In the genomic region with DNA sequence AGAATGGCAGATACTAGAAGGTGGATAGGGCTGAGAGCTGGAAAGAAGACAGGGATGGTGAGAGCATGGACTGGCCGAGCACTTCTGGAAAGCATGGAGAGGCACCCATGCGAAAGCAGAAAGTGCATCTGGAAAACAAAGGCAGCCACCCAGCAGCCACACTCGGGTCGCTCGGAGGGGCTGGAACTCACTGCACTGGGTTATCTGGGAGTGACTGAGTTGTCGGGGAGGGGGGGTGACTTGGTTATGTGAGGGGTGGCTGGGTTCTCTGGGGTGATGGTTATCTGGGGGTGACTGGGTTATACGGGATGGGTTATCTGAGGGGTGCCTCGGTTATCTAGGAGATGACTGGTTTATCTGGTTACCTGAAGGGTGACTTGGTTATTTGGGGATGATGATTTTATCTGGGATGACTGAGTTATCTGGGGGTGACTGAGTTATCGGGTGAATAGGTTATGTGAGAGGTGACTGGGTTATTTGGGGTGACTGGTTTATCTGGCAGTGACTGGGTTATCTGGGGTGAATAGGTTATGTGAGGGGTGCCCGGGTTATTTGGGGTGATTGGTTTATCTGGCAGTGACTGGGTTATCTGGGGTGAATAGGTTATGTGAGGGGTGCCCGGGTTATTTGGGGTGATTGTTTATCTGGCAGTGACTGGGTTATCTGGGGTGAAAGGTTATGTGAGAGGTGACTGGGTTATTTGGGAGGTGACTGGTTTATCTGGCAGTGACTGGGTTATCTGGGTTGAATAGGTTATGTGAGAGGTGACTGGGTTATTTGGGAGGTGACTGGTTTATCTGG, we compare ENCODE assay signal across 20 cellular contexts. TPM values are rescaled to one million over a fixed set of nuclear protein-coding genes. Genes with fewer than 3 reads are reported as not detected.
DNase-seq lines count a peak whose midpoint lies in the region; ATAC-seq and TF ChIP-seq lines count a peak whose summit lies in the region.
"Had no signal": no experiment of that assay in that cellular context is flagged by ENCODE, and none has a peak within 500 bp of the region (broad histone marks: within the 10 kb centered on the region; RNA-seq: fewer than 3 reads in every experiment).

No MANE protein-coding gene starts in this region.

- 45 to 66% methylated on average over 11 of the region's 11 CpGs for WGBS in sigmoid colon, 2 donors

- no peaks in the 10 kb centered on the region for H3K36me3 Mint-ChIP-seq in activated naive CD4-positive, alpha-beta T cell treated with anti-CD3 and anti-CD28 coated beads, Interleukin-2, amount 50 U/mL, for 24 hours
- H3K36me3 Mint-ChIP-seq in T-helper 17 cell (ENCODE audit: low read depth) (peaks cover 8% of the 10 kb centered on the region), endothelial cell (ENCODE audit: low read depth, unreplicated experiment) (no peaks in the 10 kb centered on the region)
- H3K36me3 Mint-ChIP-seq: memory B cell had no signal

- TF ChIP-seq EP300 in sigmoid colon (IDR thresholded peaks at IDR 0.05), result no peak

- no peak for DNase-seq in activated naive CD4-positive, alpha-beta T cell treated with anti-CD3 and anti-CD28 coated beads, Interleukin-2, amount 50 U/mL, for 16 hours
- DNase-seq in T-helper 17 cell (no peak), endothelial cell (ENCODE audit: low spot score) (no peak), sigmoid colon (peak; percentile 36)
- no peak for DNase-seq in stimulated activated CD8-positive, alpha-beta memory T cell treated with anti-CD3 and anti-CD28 coated beads, Interleukin-4, amount 100 ng/mL, for 48 hours
- DNase-seq: AML-193; effector memory CD4-positive, alpha-beta T cell; IMR-90; NCI-H1092; NCI-H1694; NCI-H82; right lobe of liver; SHP77 treated with DMSO at 0.1 percent for 48 hours; thyroid gland had no signal

- intact Hi-C loops in sigmoid colon (cut with DNase I), result no loop called here

- H3K9me3 ChIP-seq in T-helper 17 cell (ENCODE audit: control insufficient read depth, low read length, poor library complexity, severe bottlenecking), result no peaks in the 10 kb centered on the region
- H3K9me3 ChIP-seq in sigmoid colon, result no peaks in the 10 kb centered on the region
- H3K9me3 ChIP-seq: Peyer's patch, right lobe of liver, thyroid gland had no signal

- H3K27ac ChIP-seq in sigmoid colon, result no peak overlapping the region
- H3K27ac ChIP-seq: coronary artery, Peyer's patch, right lobe of liver, thyroid gland had no signal

- H3K4me3 ChIP-seq in sigmoid colon, result no peak overlapping the region
- H3K4me3 ChIP-seq: coronary artery, Peyer's patch, right lobe of liver, thyroid gland had no signal

- no peak for TF ChIP-seq POLR2A in sigmoid colon (IDR thresholded peaks at IDR 0.05)

- H3K27ac Mint-ChIP-seq in activated naive CD4-positive, alpha-beta T cell treated with anti-CD3 and anti-CD28 coated beads, Interleukin-2, amount 50 U/mL, for 24 hours, result peak overlapping the region; percentile 76
- H3K27ac Mint-ChIP-seq in T-helper 17 cell (no peak overlapping the region), endothelial cell (ENCODE audit: unreplicated experiment) (no peak overlapping the region)
- H3K27ac Mint-ChIP-seq: memory B cell had no signal

- peaks cover 18% of the 10 kb centered on the region for H3K27me3 Mint-ChIP-seq in activated naive CD4-positive, alpha-beta T cell treated with anti-CD3 and anti-CD28 coated beads, Interleukin-2, amount 50 U/mL, for 24 hours
- peaks cover 51% of the 10 kb centered on the region for H3K27me3 Mint-ChIP-seq in T-helper 17 cell
- H3K27me3 Mint-ChIP-seq in endothelial cell (ENCODE audit: unreplicated experiment), result peaks cover 28% of the 10 kb centered on the region

- peaks cover 0 to 16% (median 14%) of the 10 kb centered on the region in 4 donors for H3K4me1 ChIP-seq in sigmoid colon

- H3K9me3 Mint-ChIP-seq in activated naive CD4-positive, alpha-beta T cell treated with anti-CD3 and anti-CD28 coated beads, Interleukin-2, amount 50 U/mL, for 24 hours, result no peaks in the 10 kb centered on the region
- H3K9me3 Mint-ChIP-seq in endothelial cell (ENCODE audit: unreplicated experiment), result no peaks in the 10 kb centered on the region
- H3K9me3 Mint-ChIP-seq: memory B cell had no signal

- ATAC-seq in T-helper 17 cell (no peak), GM18868 (IDR thresholded peaks at IDR 0.05; ENCODE audit: unreplicated experiment) (no peak), GM21723 (IDR thresholded peaks at IDR 0.05; ENCODE audit: unreplicated experiment) (no peak)
- ATAC-seq: right lobe of liver had no signal

- H3K4me3 Mint-ChIP-seq in activated naive CD4-positive, alpha-beta T cell treated with anti-CD3 and anti-CD28 coated beads, Interleukin-2, amount 50 U/mL, for 24 hours, result peak overlapping the region; percentile 19
- H3K4me3 Mint-ChIP-seq in T-helper 17 cell, result peak overlapping the region; percentile 9
- H3K4me3 Mint-ChIP-seq in endothelial cell (ENCODE audit: unreplicated experiment), result peak overlapping the region; percentile 78

- peaks cover 13% of the 10 kb centered on the region for H3K4me1 Mint-ChIP-seq in activated naive CD4-positive, alpha-beta T cell treated with anti-CD3 and anti-CD28 coated beads, Interleukin-2, amount 50 U/mL, for 24 hours
- H3K4me1 Mint-ChIP-seq in T-helper 17 cell, result peaks cover 9% of the 10 kb centered on the region
- H3K4me1 Mint-ChIP-seq in endothelial cell (ENCODE audit: unreplicated experiment), result no peaks in the 10 kb centered on the region

- TF ChIP-seq CTCF in endothelial cell (IDR thresholded peaks at IDR 0.05; ENCODE audit: unreplicated experiment) (no peak), sigmoid colon (IDR thresholded peaks at IDR 0.05) (no peak)

- H3K36me3 ChIP-seq in sigmoid colon, result no peaks in the 10 kb centered on the region
- H3K36me3 ChIP-seq: Peyer's patch, right lobe of liver, thyroid gland had no signal

- peaks cover 17 to 36% (median 24%) of the 10 kb centered on the region in 3 donors for H3K27me3 ChIP-seq in sigmoid colon
- H3K27me3 ChIP-seq: right lobe of liver, thyroid gland had no signal

RNA-seq across cellular contexts. Expression of gene PANX2, which starts 2.6 kb away (rescaled TPM):
- total RNA-seq in T-helper 17 cell, result under 1 TPM in 1 of 2 donors, not detected in 1; 0.29 TPM
- total RNA-seq in endothelial cell (ENCODE audit: unreplicated experiment), result 0.87 TPM
- total RNA-seq in sigmoid colon, result 1 to 10 TPM in 1 of 4 donors, under 1 TPM in 2, not detected in 1; 0.27 to 3.0 (median 0.36) TPM
- under 1 TPM in 2 of 3 donors, not detected in 1; 0.17 to 0.60 TPM for polyA plus RNA-seq in sigmoid colon

RNA-seq across cellular contexts. Expression of gene TRABD, which starts 17.8 kb away (rescaled TPM):
- total RNA-seq in T-helper 17 cell (100 to 1,000 TPM; 141 to 158 TPM), endothelial cell (ENCODE audit: unreplicated experiment) (33.1 TPM), sigmoid colon (10 to 100 TPM; 14.2 to 21.4 (median 18.2) TPM)
- polyA plus RNA-seq in sigmoid colon, result 10 to 100 TPM; 24.6 to 88.1 (median 31.7) TPM

RNA-seq across cellular contexts. Expression of gene SELENOO, which starts 32.9 kb away (rescaled TPM):
- 10 to 100 TPM; 27.4 to 29.5 TPM for total RNA-seq in T-helper 17 cell
- 18.7 TPM for total RNA-seq in endothelial cell (ENCODE audit: unreplicated experiment)
- 10 to 100 TPM; 17.5 to 30.2 (median 22.3) TPM for total RNA-seq in sigmoid colon
- 10 to 100 TPM; 10.2 to 26.5 (median 15.7) TPM for polyA plus RNA-seq in sigmoid colon

Comparison
In these comparisons a context has a peak if more than half of its experiments do, and no peak if none do; other contexts are left out.
1. H3K4me3 Mint-ChIP-seq: peak in every context shown above with its lines; median percentile 78 in endothelial cell; 19 in activated naive CD4-positive, alpha-beta T cell treated with anti-CD3 and anti-CD28 coated beads, Interleukin-2, amount 50 U/mL, for 24 hours; 9 in T-helper 17 cell.